Comparison of ENCODE assay signal across 19 cellular contexts in the genomic region with DNA sequence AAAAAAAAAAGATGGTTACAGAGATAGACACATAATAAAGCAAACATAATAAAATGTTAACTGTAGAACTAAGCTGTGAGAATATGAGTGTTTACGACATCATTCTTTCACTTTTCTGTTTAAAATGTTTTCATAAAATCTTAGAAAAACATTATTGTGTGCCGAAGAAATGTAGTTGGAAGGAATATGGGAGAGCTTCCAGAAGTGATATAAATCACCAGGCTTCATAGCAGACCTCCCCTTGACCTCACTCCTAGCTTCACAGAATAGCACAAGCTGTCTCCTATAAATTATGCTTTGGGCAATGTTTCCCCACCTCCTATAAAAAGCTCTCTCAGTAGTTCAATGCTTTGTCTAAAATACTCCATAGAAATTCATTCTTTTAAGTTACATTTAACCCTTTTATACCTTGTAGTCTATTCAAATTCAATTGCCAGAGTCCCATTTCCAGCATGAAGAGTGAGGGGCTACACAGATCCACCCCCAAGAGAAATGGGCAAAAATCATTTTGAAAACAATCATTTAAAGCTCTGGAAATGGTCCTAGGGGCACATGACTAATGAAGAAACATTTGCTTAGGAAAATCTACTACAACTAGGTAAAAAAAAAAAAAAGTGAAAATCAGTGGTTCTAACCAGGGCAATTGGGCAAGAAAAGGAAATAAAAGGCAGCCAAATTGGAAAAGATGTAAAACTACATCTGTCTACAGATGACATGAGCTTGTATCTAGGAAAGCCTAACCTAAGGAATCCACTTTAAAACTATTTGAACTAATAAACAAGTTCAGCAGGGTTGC. TPM values are rescaled to one million over a fixed set of nuclear protein-coding genes. Genes with fewer than 3 reads are reported as not detected.
DNase-seq lines count a peak whose midpoint lies in the region; TF ChIP-seq lines count a peak whose summit lies in the region.
"Had no signal": no experiment of that assay in that cellular context is flagged by ENCODE, and none has a peak within 500 bp of the region (broad histone marks: within the 10 kb centered on the region; RNA-seq: fewer than 3 reads in every experiment).

No MANE protein-coding gene starts in this region.

- no peaks in the 10 kb centered on the region for H3K9me3 ChIP-seq in fibroblast of lung (ENCODE audit: control insufficient read depth, insufficient read depth, low read depth, low read length)

- H3K79me2 ChIP-seq in fibroblast of lung (ENCODE audit: control insufficient read depth, insufficient read depth, low read length): no peaks in the 10 kb centered on the region

- H3K9ac ChIP-seq in fibroblast of lung (ENCODE audit: insufficient read depth, low read length): no peak overlapping the region
- H3K9ac ChIP-seq: KMS-11 had no signal

- H3K27me3 ChIP-seq in fibroblast of lung (ENCODE audit: control insufficient read depth, insufficient read depth, low read length): no peaks in the 10 kb centered on the region
- H3K27me3 ChIP-seq: foreskin keratinocyte, vagina had no signal

- DNase-seq in AG09309 (ENCODE audit: low read depth): peak; percentile 76
- peak; percentile 31 for DNase-seq in NCI-H2227 treated with DMSO at 0.1 percent for 48 hours (lab: John Stamatoyannopoulos, UW)
- peak; percentile 66 to 94 for DNase-seq in fibroblast of lung (ENCODE audit: low read depth in 2 of 2)
- DNase-seq in osteocyte (ENCODE audit: extremely low spot score, unreplicated experiment): no peak
- no peak for DNase-seq in 8988T
- no peak for DNase-seq in caudate nucleus (lab: John Stamatoyannopoulos, UW)
- DNase-seq in germinal center (ENCODE audit: low spot score): no peak
- no peak for DNase-seq in GF-D8 (lab: John Stamatoyannopoulos, UW)
- DNase-seq: activated CD4-positive, alpha-beta memory T cell treated with anti-CD3 and anti-CD28 coated beads for 36 hours; activated gamma-delta T cell; cortex of kidney; foreskin keratinocyte; kidney; NCI-H1694 treated with DMSO at 0.1 percent for 48 hours; NCI-H526 treated with DMSO at 0.1 percent for 48 hours had no signal

- peak overlapping the region; percentile 36 for H2AFZ ChIP-seq in fibroblast of lung (ENCODE audit: low read length)

- H3K36me3 ChIP-seq in fibroblast of lung (ENCODE audit: control insufficient read depth, insufficient read depth, low read length): no peaks in the 10 kb centered on the region
- H3K36me3 ChIP-seq: vagina had no signal

- H3K27me3 Mint-ChIP-seq in osteocyte (ENCODE audit: unreplicated experiment): no peaks in the 10 kb centered on the region
- H3K27me3 Mint-ChIP-seq: activated CD4-positive, alpha-beta memory T cell treated with anti-CD3 and anti-CD28 coated beads for 36 hours had no signal

- no peak overlapping the region for H3K4me3 ChIP-seq in AG09309 (ENCODE audit: control insufficient read depth, low read depth, low read length)
- H3K4me3 ChIP-seq in fibroblast of lung (replicated peaks in 1 of 4; ENCODE audit: control extremely low read depth in 1 of 4, insufficient read depth in 1 of 4, low read depth in 3 of 4, low read length in 4 of 4): peak overlapping the region in 1 of 4 experiments; percentile 17
- H3K4me3 ChIP-seq: vagina had no signal

- H4K20me1 ChIP-seq in fibroblast of lung (ENCODE audit: control insufficient read depth, extremely low read depth, insufficient read depth, low read length): no peaks in the 10 kb centered on the region

- peak overlapping the region; percentile 54 for H3K4me2 ChIP-seq in fibroblast of lung (ENCODE audit: extremely low read depth, insufficient read depth, low read length)
- H3K4me2 ChIP-seq: KMS-11 had no signal

- H3K4me1 Mint-ChIP-seq in osteocyte (ENCODE audit: unreplicated experiment): peaks cover 22% of the 10 kb centered on the region

- H3K4me1 ChIP-seq in fibroblast of lung (ENCODE audit: control insufficient read depth, extremely low read depth, insufficient read depth, low read length): no peaks in the 10 kb centered on the region
- H3K4me1 ChIP-seq: foreskin keratinocyte, vagina had no signal

- TF ChIP-seq CTCF in AG09309 (IDR thresholded peaks at IDR 0.05; ENCODE audit: control insufficient read depth, insufficient read depth, low read depth, low read length, missing control alignments) (no peak), fibroblast of lung (conservative IDR thresholded peaks at IDR 0.05 in 1 of 2, IDR thresholded peaks at IDR 0.05 in 1 of 2; ENCODE audit: low read depth in 1 of 2, low read length in 2 of 2) (no peak), osteocyte (IDR thresholded peaks at IDR 0.05) (no peak)

- H3K27ac Mint-ChIP-seq in osteocyte (ENCODE audit: unreplicated experiment): peak overlapping the region; percentile 91
- H3K27ac Mint-ChIP-seq: activated CD4-positive, alpha-beta memory T cell treated with anti-CD3 and anti-CD28 coated beads for 36 hours had no signal

- H3K27ac ChIP-seq in fibroblast of lung (ENCODE audit: insufficient read depth, low read length) (no peak overlapping the region), caudate nucleus (ENCODE audit: low read depth, low read length) (no peak overlapping the region)
- H3K27ac ChIP-seq: foreskin keratinocyte, KMS-11, vagina had no signal

- H3K4me3 Mint-ChIP-seq in osteocyte (ENCODE audit: unreplicated experiment): peak overlapping the region; percentile 28
- H3K4me3 Mint-ChIP-seq: activated CD4-positive, alpha-beta memory T cell treated with anti-CD3 and anti-CD28 coated beads for 36 hours; neural crest cell had no signal

- H3K36me3 Mint-ChIP-seq in osteocyte (ENCODE audit: unreplicated experiment): peaks cover 16% of the 10 kb centered on the region

- peaks cover 11% of the 10 kb centered on the region for H3K9me3 Mint-ChIP-seq in osteocyte (ENCODE audit: unreplicated experiment)

RNA-seq across cellular contexts. Expression of a gene that starts 9.6 kb away (rescaled TPM):
- total RNA-seq in fibroblast of lung (0.33 and 0.51 TPM in 2 replicates), osteocyte (0.60 and 0.73 TPM in 2 replicates)
- polyA plus RNA-seq in fibroblast of lung: 0.11 TPM in 2 replicates
- 0.05 TPM in 2 replicates for polyA plus RNA-seq in fibroblast of lung (2012)
- 0.20 TPM in 1 of 2 replicates, not detected in the other for polyA minus RNA-seq in fibroblast of lung (ENCODE audit: low replicate concordance)
- total RNA-seq: Daoy had no signal

Comparison
In these comparisons a context has a peak if more than half of its experiments do, and no peak if none do; other contexts are left out.
1. DNase-seq: peak in AG09309 (single experiment), NCI-H2227 treated with DMSO at 0.1 percent for 48 hours (single experiment) and fibroblast of lung (2 of 2); none in osteocyte (single experiment), 8988T (single experiment), caudate nucleus (0 of 61), germinal center (single experiment) and GF-D8 (single experiment).